28 cellular contexts compared by ENCODE assay signal in genomic region chr3:123050666-123051065, GRCh38. TPM values are rescaled to one million over a fixed set of nuclear protein-coding genes. Genes with fewer than 3 reads are reported as not detected.
"Had no signal": no experiment of that assay in that cellular context is flagged by ENCODE, and none has a peak within 500 bp of the region (broad histone marks: within the 10 kb centered on the region; RNA-seq: fewer than 3 reads in every experiment).

No MANE protein-coding gene starts in this region.

- H3K27ac ChIP-seq: esophagus muscularis mucosa, foreskin keratinocyte, gastroesophageal sphincter, heart left ventricle, hepatocyte, left lung, neutrophil, parathyroid adenoma, sigmoid colon, testis, tibial artery, upper lobe of right lung, uterus had no signal

- H3K4me1 Mint-ChIP-seq: central memory CD8-positive, alpha-beta T cell; natural killer cell had no signal

- H3K4me3 ChIP-seq: esophagus muscularis mucosa, gastroesophageal sphincter, heart left ventricle, hepatocyte, left lung, sigmoid colon, testis, tibial artery, upper lobe of right lung, uterus had no signal

- H3K79me2 ChIP-seq: hepatocyte, parathyroid adenoma had no signal

- ATAC-seq: gastroesophageal sphincter; heart left ventricle; left cardiac atrium; left lung; natural killer cell; stimulated activated memory B cell treated with anti-CD40 and anti-IgM and Interleukin-4, amounts not matched to agents 10 μg/mL and 1 μg/mL and 100 μg/mL, for 72 hours; stimulated activated naive CD8-positive, alpha-beta T cell treated with anti-CD3 and anti-CD28 coated beads, Interleukin-15, Interleukin-2, amounts not matched to agents 100 U/mL and 50 U/mL, for 24 hours; upper lobe of right lung had no signal

- DNase-seq: cortex of kidney; effector CD4-positive, alpha-beta T cell; foreskin keratinocyte; heart left ventricle; left cardiac atrium; left lung; natural killer cell; sigmoid colon; stimulated activated CD4-positive, alpha-beta T cell treated with anti-CD3 and anti-CD28 coated beads, Interleukin-4, amount 100 ng/mL, for 4 hours; stimulated activated naive CD8-positive, alpha-beta T cell treated with anti-CD3 and anti-CD28 coated beads, Interleukin-15, Interleukin-2, amounts not matched to agents 100 U/mL and 50 U/mL, for 24 hours; substantia nigra; testis; tibial artery; upper lobe of right lung; uterus had no signal

- H3K9me3 Mint-ChIP-seq: central memory CD8-positive, alpha-beta T cell; natural killer cell; stimulated activated memory B cell treated with anti-CD40 and anti-IgM and Interleukin-4, amounts not matched to agents 10 μg/mL and 1 μg/mL and 100 μg/mL, for 72 hours had no signal

- H3K36me3 ChIP-seq: esophagus muscularis mucosa, gastroesophageal sphincter, heart left ventricle, left lung, neutrophil, sigmoid colon, tibial artery, upper lobe of right lung, uterus had no signal

- H3K36me3 Mint-ChIP-seq: natural killer cell; stimulated activated memory B cell treated with anti-CD40 and anti-IgM and Interleukin-4, amounts not matched to agents 10 μg/mL and 1 μg/mL and 100 μg/mL, for 72 hours had no signal

- H2AFZ ChIP-seq: hepatocyte, parathyroid adenoma had no signal

- H3K9me3 ChIP-seq: esophagus muscularis mucosa, gastroesophageal sphincter, heart left ventricle, left lung, neutrophil, sigmoid colon, testis, tibial artery, upper lobe of right lung, uterus had no signal

- H3K27me3 ChIP-seq: esophagus muscularis mucosa, foreskin keratinocyte, gastroesophageal sphincter, heart left ventricle, hepatocyte, left lung, sigmoid colon, testis, tibial artery, upper lobe of right lung, uterus had no signal

- H3K27ac Mint-ChIP-seq: natural killer cell; progenitor cell of endocrine pancreas; stimulated activated memory B cell treated with anti-CD40 and anti-IgM and Interleukin-4, amounts not matched to agents 10 μg/mL and 1 μg/mL and 100 μg/mL, for 72 hours had no signal

- H3K4me1 ChIP-seq: foreskin keratinocyte, gastroesophageal sphincter, parathyroid adenoma, sigmoid colon, upper lobe of right lung, uterus had no signal

- H3K4me3 Mint-ChIP-seq: central memory CD8-positive, alpha-beta T cell; natural killer cell; stimulated activated memory B cell treated with anti-CD40 and anti-IgM and Interleukin-4, amounts not matched to agents 10 μg/mL and 1 μg/mL and 100 μg/mL, for 72 hours had no signal

- H3K4me2 ChIP-seq: hepatocyte had no signal

- H3K9ac ChIP-seq: parathyroid adenoma had no signal

RNA-seq across cellular contexts. Expression of gene SEMA5B, which starts 23.1 kb away (rescaled TPM):
- total RNA-seq: epithelial cell of proximal tubule, fibroblast of lung, foreskin keratinocyte, kidney epithelial cell, mononuclear cell, osteoblast had no signal
- polyA plus RNA-seq: fibroblast of lung, foreskin keratinocyte had no signal
